ENCODE assay signal across 22 cellular contexts in genomic region chr1:113938192-113938591, GRCh38. TPM values are rescaled to one million over a fixed set of nuclear protein-coding genes. Genes with fewer than 3 reads are reported as not detected.
DNase-seq lines count a peak whose midpoint lies in the region; ATAC-seq and TF ChIP-seq lines count a peak whose summit lies in the region.
"Had no signal": no experiment of that assay in that cellular context is flagged by ENCODE, and none has a peak within 500 bp of the region (broad histone marks: within the 10 kb centered on the region; RNA-seq: fewer than 3 reads in every experiment).

No MANE protein-coding gene starts in this region.

- no peaks in the 10 kb centered on the region for H3K27me3 ChIP-seq in A673 (replicated peaks; ENCODE audit: insufficient read depth, low read depth, low read length, poor library complexity)
- H3K27me3 ChIP-seq in CD4-positive, CD25-positive, alpha-beta regulatory T cell (ENCODE audit: control insufficient read depth, insufficient read depth, low read length): no peaks in the 10 kb centered on the region
- H3K27me3 ChIP-seq: BE2C, breast epithelium, gastroesophageal sphincter, Peyer's patch, tibial artery had no signal

- 72 to 77% methylated on average over 5 of the region's 5 CpGs for WGBS in lower leg skin, 2 donors

- POLR2A ChIA-PET in A673 (lab: Charles Lee; ENCODE audit: low non-redundant PET): no interaction called here

- TF ChIP-seq POLR2A in lower leg skin (IDR thresholded peaks at IDR 0.05): no peak

- H3K36me3 Mint-ChIP-seq in CD4-positive, CD25-positive, alpha-beta regulatory T cell: peaks cover 30% of the 10 kb centered on the region
- H3K36me3 Mint-ChIP-seq in dendritic cell treated with granulocyte-macrophage colony-stimulating factor and Interleukin-4, amounts not matched to agents 40 ng/mL and 50 ng/mL, for 4 days (ENCODE audit: low read depth): peaks cover 55% of the 10 kb centered on the region

- H3K4me1 Mint-ChIP-seq in CD4-positive, CD25-positive, alpha-beta regulatory T cell: peaks cover 45 to 87% (median 66%) of the 10 kb centered on the region in 4 donors
- peaks cover 59% of the 10 kb centered on the region for H3K4me1 Mint-ChIP-seq in dendritic cell treated with granulocyte-macrophage colony-stimulating factor and Interleukin-4, amounts not matched to agents 40 ng/mL and 50 ng/mL, for 4 days (ENCODE audit: low read depth)

- no peaks in the 10 kb centered on the region for H3K9me3 ChIP-seq in A673 (ENCODE audit: low read depth, low read length, poor library complexity, severe bottlenecking)
- H3K9me3 ChIP-seq in CD4-positive, CD25-positive, alpha-beta regulatory T cell (ENCODE audit: control insufficient read depth in 2 of 2, low read length in 2 of 2): no peaks in the 10 kb centered on the region
- H3K9me3 ChIP-seq: BE2C, breast epithelium, gastroesophageal sphincter, Peyer's patch, tibial artery had no signal

- H3K27ac ChIP-seq in A673 (ENCODE audit: low read depth, low read length, poor library complexity, severe bottlenecking): peak overlapping the region; percentile 7
- no peak overlapping the region for H3K27ac ChIP-seq in CD4-positive, CD25-positive, alpha-beta regulatory T cell (ENCODE audit: insufficient read depth, low read length, poor library complexity, severe bottlenecking)
- H3K27ac ChIP-seq: breast epithelium, gastroesophageal sphincter, GM23248, parathyroid adenoma, Peyer's patch, skin epidermis, tibial artery had no signal

- intact Hi-C loops in A673 (cut with micrococcal nuclease; ENCODE audit: unreplicated experiment) (no loop called here), lower leg skin (cut with DNase I; ENCODE audit: low total_unique reads) (no loop called here), posterior cingulate gyrus (cut with DNase I) (no loop called here)
- intact Hi-C loops in dendritic cell treated with granulocyte-macrophage colony-stimulating factor and Interleukin-4, amounts not matched to agents 40 ng/mL and 50 ng/mL, for 4 days (cut with micrococcal nuclease): no loop called here

- H3K4me3 ChIP-seq in A673 (ENCODE audit: low read depth, low read length, poor library complexity, severe bottlenecking) (no peak overlapping the region), lower leg skin (ENCODE audit: low read depth, poor library complexity, severe bottlenecking) (no peak overlapping the region)
- peak overlapping the region; percentile 27 for H3K4me3 ChIP-seq in CD4-positive, CD25-positive, alpha-beta regulatory T cell (ENCODE audit: low read depth, low read length)
- H3K4me3 ChIP-seq: breast epithelium, gastroesophageal sphincter, GM23248, Peyer's patch, skin epidermis, tibial artery had no signal

- H3K4me3 Mint-ChIP-seq in CD4-positive, CD25-positive, alpha-beta regulatory T cell: peak overlapping the region; percentile 35 to 61 (median 50)
- H3K4me3 Mint-ChIP-seq in dendritic cell treated with granulocyte-macrophage colony-stimulating factor and Interleukin-4, amounts not matched to agents 40 ng/mL and 50 ng/mL, for 4 days: no peak overlapping the region

- no peak for TF ChIP-seq CTCF in A673 (conservative IDR thresholded peaks at IDR 0.05; ENCODE audit: low read depth, low read length)
- no peak for TF ChIP-seq CTCF in lower leg skin (IDR thresholded peaks at IDR 0.05)

- ATAC-seq in CD4-positive, CD25-positive, alpha-beta regulatory T cell (ENCODE audit: low read depth in 2 of 2): no peak
- ATAC-seq in HG02588 (IDR thresholded peaks at IDR 0.05; ENCODE audit: unreplicated experiment): no peak
- ATAC-seq: gastroesophageal sphincter, left lobe of liver, SK-N-SH treated with all-trans-retinoic acid at 6 μM for 48 hours had no signal

- peaks cover 0 to 2% (median 0%) of the 10 kb centered on the region in 7 donors for H3K9me3 Mint-ChIP-seq in CD4-positive, CD25-positive, alpha-beta regulatory T cell
- H3K9me3 Mint-ChIP-seq in dendritic cell treated with granulocyte-macrophage colony-stimulating factor and Interleukin-4, amounts not matched to agents 40 ng/mL and 50 ng/mL, for 4 days: no peaks in the 10 kb centered on the region

- BruUV-seq in A673 (replicated peaks; lab: Mats Ljungman, UMichigan): no TSS peak

- peaks cover 29% of the 10 kb centered on the region for H3K36me3 ChIP-seq in A673 (ENCODE audit: insufficient read depth, low read length, poor library complexity, severe bottlenecking)
- H3K36me3 ChIP-seq in CD4-positive, CD25-positive, alpha-beta regulatory T cell (ENCODE audit: control insufficient read depth, insufficient read depth, low read length): peaks cover 17% of the 10 kb centered on the region

- no peaks in the 10 kb centered on the region for H3K27me3 Mint-ChIP-seq in CD4-positive, CD25-positive, alpha-beta regulatory T cell
- no peaks in the 10 kb centered on the region for H3K27me3 Mint-ChIP-seq in dendritic cell treated with granulocyte-macrophage colony-stimulating factor and Interleukin-4, amounts not matched to agents 40 ng/mL and 50 ng/mL, for 4 days

- peaks cover 37% of the 10 kb centered on the region for H3K4me1 ChIP-seq in A673 (ENCODE audit: insufficient read depth, low read length, poor library complexity, severe bottlenecking)
- peaks cover 69% of the 10 kb centered on the region for H3K4me1 ChIP-seq in CD4-positive, CD25-positive, alpha-beta regulatory T cell (ENCODE audit: control insufficient read depth, insufficient read depth, low read length, poor library complexity, severe bottlenecking)
- H3K4me1 ChIP-seq: BE2C, breast epithelium, parathyroid adenoma had no signal

- CTCF ChIA-PET in A673 (lab: Charles Lee): interaction anchor here (0.7 kb wide), 1 partner anchor 19 kb away, joined by 9 read pairs; no protein-coding TSS in a partner anchor

- H3K27ac Mint-ChIP-seq in CD4-positive, CD25-positive, alpha-beta regulatory T cell: peak overlapping the region; percentile 65 to 89 (median 77)
- H3K27ac Mint-ChIP-seq in dendritic cell treated with granulocyte-macrophage colony-stimulating factor and Interleukin-4, amounts not matched to agents 40 ng/mL and 50 ng/mL, for 4 days: peak overlapping the region; percentile 7

- DNase-seq in A673 (ENCODE audit: low spot score): peak; percentile 19
- DNase-seq in CD4-positive, CD25-positive, alpha-beta regulatory T cell: no peak
- DNase-seq in OCI-M1 (lab: John Stamatoyannopoulos, UW): peak; percentile 13
- DNase-seq in lower leg skin (ENCODE audit: low spot score in 2 of 2): no peak
- DNase-seq in SK-N-DZ (ENCODE audit: low spot score): no peak
- no peak for DNase-seq in posterior cingulate gyrus
- DNase-seq: activated naive CD4-positive, alpha-beta T cell treated with Interleukin-2 at 50 U/mL for 16 hours; BE2C; GM23248; KG1; NCI-H1092 treated with DMSO at 0.1 percent for 48 hours; NCI-H748 treated with DMSO at 0.1 percent for 48 hours; Peyer's patch; tibial artery had no signal

RNA-seq across cellular contexts. Expression of gene HIPK1, which starts 9.1 kb away (rescaled TPM):
- total RNA-seq in A673 (2021) (71.8 and 81.3 TPM in 2 replicates), lower leg skin (10 to 100 TPM; 47.6 to 58.3 (median 54.5) TPM)
- total RNA-seq in CD4-positive, CD25-positive, alpha-beta regulatory T cell: 189 TPM
- polyA plus RNA-seq in CD4-positive, CD25-positive, alpha-beta regulatory T cell: 10 to 100 TPM in 2 of 4 donors, 1 to 10 TPM in 2; 8.6 to 12.5 (median 11.0) TPM
- polyA plus RNA-seq in SK-N-DZ (2014; cell fraction: cytosol; rRNA removed): 11.6 and 13.5 TPM in 2 replicates
- 15.4 and 21.5 TPM in 2 replicates for polyA plus RNA-seq in SK-N-DZ (2014; cell fraction: nucleus; rRNA removed)

RNA-seq across cellular contexts. Expression of gene DCLRE1B, which starts 33.1 kb away (rescaled TPM):
- total RNA-seq in A673 (2021): 30.2 and 34.6 TPM in 2 replicates
- total RNA-seq in CD4-positive, CD25-positive, alpha-beta regulatory T cell: 7.0 TPM
- 1 to 10 TPM; 2.2 to 6.6 (median 4.7) TPM for polyA plus RNA-seq in CD4-positive, CD25-positive, alpha-beta regulatory T cell
- total RNA-seq in lower leg skin: 1 to 10 TPM; 2.1 to 4.4 (median 3.5) TPM
- 17.5 and 18.5 TPM in 2 replicates for polyA plus RNA-seq in SK-N-DZ (2014; cell fraction: cytosol; rRNA removed)
- 6.0 and 6.9 TPM in 2 replicates for polyA plus RNA-seq in SK-N-DZ (2014; cell fraction: nucleus; rRNA removed)

RNA-seq across cellular contexts. Expression of gene AP4B1, which starts 33.6 kb away (rescaled TPM):
- total RNA-seq in A673 (2021) (42.7 and 48.9 TPM in 2 replicates), lower leg skin (10 to 100 TPM in 1 of 4 donors, 1 to 10 TPM in 3; 5.3 to 19.1 (median 5.9) TPM)
- total RNA-seq in CD4-positive, CD25-positive, alpha-beta regulatory T cell: 53.6 TPM
- 10 to 100 TPM; 12.9 to 16.1 (median 14.5) TPM for polyA plus RNA-seq in CD4-positive, CD25-positive, alpha-beta regulatory T cell
- 20.5 and 21.2 TPM in 2 replicates for polyA plus RNA-seq in SK-N-DZ (2014; cell fraction: cytosol; rRNA removed)
- polyA plus RNA-seq in SK-N-DZ (2014; cell fraction: nucleus; rRNA removed): 76.1 and 76.7 TPM in 2 replicates

RNA-seq across cellular contexts. Expression of gene OLFML3, which starts 41.1 kb away (rescaled TPM):
- total RNA-seq in A673 (2021): 319 and 349 TPM in 2 replicates
- 0.64 TPM for total RNA-seq in CD4-positive, CD25-positive, alpha-beta regulatory T cell
- polyA plus RNA-seq in CD4-positive, CD25-positive, alpha-beta regulatory T cell: not detected
- total RNA-seq in lower leg skin: 10 to 100 TPM in 2 of 4 donors, 1 to 10 TPM in 2; 3.7 to 57.9 (median 15.9) TPM
- polyA plus RNA-seq in SK-N-DZ (2014; cell fraction: cytosol; rRNA removed): 12.2 and 12.3 TPM in 2 replicates
- polyA plus RNA-seq in SK-N-DZ (2014; cell fraction: nucleus; rRNA removed): 5.3 and 6.9 TPM in 2 replicates

RNA-seq across cellular contexts. Expression of gene BCL2L15, which starts 50.8 kb away (rescaled TPM):
- total RNA-seq in A673 (2021): 1.1 TPM in 2 replicates
- 2.2 TPM for total RNA-seq in CD4-positive, CD25-positive, alpha-beta regulatory T cell
- 1 to 10 TPM in 1 of 4 donors, under 1 TPM in 3; 0.30 to 2.1 (median 0.63) TPM for polyA plus RNA-seq in CD4-positive, CD25-positive, alpha-beta regulatory T cell
- 10 to 100 TPM in 1 of 4 donors, 1 to 10 TPM in 1, under 1 TPM in 1, not detected in 1; 0.17 to 86.4 (median 1.4) TPM for total RNA-seq in lower leg skin
- polyA plus RNA-seq in SK-N-DZ (2014; cell fraction: cytosol; rRNA removed): 0.06 and 0.10 TPM in 2 replicates
- polyA plus RNA-seq in SK-N-DZ (2014; cell fraction: nucleus; rRNA removed): 0.73 and 13.1 TPM in 2 replicates
- polyA plus RNA-seq: GM23248 had no signal

Comparison
In these comparisons a context has a peak if more than half of its experiments do, and no peak if none do; other contexts are left out.
1. DNase-seq: peak in A673 (single experiment) and OCI-M1 (single experiment); none in CD4-positive, CD25-positive, alpha-beta regulatory T cell (0 of 3), lower leg skin (0 of 2), SK-N-DZ (single experiment) and posterior cingulate gyrus (0 of 10).